In the genomic region with DNA sequence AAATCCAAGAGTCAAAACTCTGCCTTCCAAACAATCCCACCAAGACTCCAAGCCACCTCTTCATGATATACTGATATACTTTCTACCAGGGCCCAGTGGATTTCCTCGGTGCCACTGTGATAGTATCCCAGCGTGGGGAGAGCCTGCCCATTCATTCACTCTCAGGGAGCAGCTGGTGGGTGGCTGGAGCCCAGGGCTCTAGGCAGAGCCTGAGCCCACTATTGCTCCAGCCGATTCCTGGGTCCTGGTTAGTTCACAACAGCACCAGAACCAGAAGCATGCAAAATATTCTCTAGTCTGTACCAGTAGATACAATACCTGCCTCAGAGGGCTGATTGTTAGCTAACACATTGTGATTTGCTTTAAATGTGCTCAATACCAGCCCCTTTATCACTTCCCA, we compare ENCODE assay signal across 9 cellular contexts. TPM values are rescaled to one million over a fixed set of nuclear protein-coding genes. Genes with fewer than 3 reads are reported as not detected.
A peak's percentile ranks its signal among the peaks of the same experiment; 100 is the strongest.
DNase-seq lines count a peak whose midpoint lies in the region; ATAC-seq and TF ChIP-seq lines count a peak whose summit lies in the region.
"Had no signal": no experiment of that assay in that cellular context is flagged by ENCODE, and none has a peak within 500 bp of the region (broad histone marks: within the 10 kb centered on the region; RNA-seq: fewer than 3 reads in every experiment).

No MANE protein-coding gene starts in this region.

- H3K36me3 Mint-ChIP-seq in endothelial cell (ENCODE audit: low read depth, unreplicated experiment), result no peaks in the 10 kb centered on the region

- H3K79me2 ChIP-seq in OCI-LY7 (ENCODE audit: insufficient read depth, low read depth, low read length) (peaks cover 33% of the 10 kb centered on the region; the same call in 1 of the 2 replicates), parathyroid adenoma (peaks cover 13% of the 10 kb centered on the region)

- peak overlapping the region; percentile 98 for H3K27ac Mint-ChIP-seq in endothelial cell (ENCODE audit: unreplicated experiment)

- TF ChIP-seq CTCF in OCI-LY7 (conservative IDR thresholded peaks at IDR 0.05; ENCODE audit: low read length) (no peak), endothelial cell (IDR thresholded peaks at IDR 0.05; ENCODE audit: unreplicated experiment) (no peak), parathyroid adenoma (IDR thresholded peaks at IDR 0.05) (no peak), GM13976 (IDR thresholded peaks at IDR 0.05; ENCODE audit: borderline replicate concordance, control extremely low read depth, extremely low read depth, insufficient read depth, missing control alignments) (no peak)

- POLR2A ChIA-PET in OCI-LY7 (lab: Charles Lee), result interaction anchor here (0.9 to 1.7 kb wide), 3 partner anchors 16 to 26 kb away, joined by 3 read pairs; no protein-coding TSS in a partner anchor

- CTCF ChIA-PET in OCI-LY7 (lab: Charles Lee; ENCODE audit: unreplicated experiment), result interaction anchor here (2.3 kb wide), 1 partner anchor 25 kb away, joined by 12 read pairs; no protein-coding TSS in a partner anchor

- H3K27ac ChIP-seq in OCI-LY7 (ENCODE audit: low read depth, low read length, poor library complexity, severe bottlenecking), result peak overlapping the region; percentile 59
- H3K27ac ChIP-seq in parathyroid adenoma, result peak overlapping the region; percentile 99

- H3K4me1 Mint-ChIP-seq in endothelial cell (ENCODE audit: unreplicated experiment), result peaks cover 68% of the 10 kb centered on the region

- H3K4me1 ChIP-seq in OCI-LY7 (ENCODE audit: insufficient read depth, low read length, poor library complexity, severe bottlenecking) (peaks cover 88% of the 10 kb centered on the region), parathyroid adenoma (peaks cover 53% of the 10 kb centered on the region)

- in situ Hi-C loops in GM13976 (cut with MboI; ENCODE audit: low sequenced_read_pairs, unreplicated experiment), result no loop called here

- intact Hi-C loops in OCI-LY7 (cut with micrococcal nuclease; ENCODE audit: unreplicated experiment), result loop anchor here (5.0 kb wide), 1 partner anchor 484 kb away; a partner anchor contains a TSS

- H3K9me3 Mint-ChIP-seq in endothelial cell (ENCODE audit: unreplicated experiment), result no peaks in the 10 kb centered on the region

- no peaks in the 10 kb centered on the region for H3K9me2 ChIP-seq in OCI-LY7 (ENCODE audit: insufficient read depth, low read length)

- peaks cover 15% of the 10 kb centered on the region for H3K27me3 Mint-ChIP-seq in endothelial cell (ENCODE audit: unreplicated experiment)

- DNase-seq in COLO668 (lab: John Stamatoyannopoulos, UW; ENCODE audit: unreplicated experiment), result peak; percentile 55
- no peak for DNase-seq in OCI-LY7 (ENCODE audit: low spot score)
- DNase-seq in endothelial cell (ENCODE audit: low spot score), result no peak
- DNase-seq in NCI-H748 (lab: John Stamatoyannopoulos, UW; ENCODE audit: unreplicated experiment), result no peak
- DNase-seq in epidermal melanocyte (ENCODE audit: insufficient read length, low spot score), result no peak
- no peak for DNase-seq in GM13976 (ENCODE audit: low spot score)
- DNase-seq: effector CD8-positive, alpha-beta T cell had no signal

- ATAC-seq in GM18520 (IDR thresholded peaks at IDR 0.05; ENCODE audit: unreplicated experiment), result no peak

- peak overlapping the region; percentile 80 for H3K4me3 ChIP-seq in OCI-LY7 (ENCODE audit: low read depth, low read length, poor library complexity, severe bottlenecking)
- H3K4me3 ChIP-seq in parathyroid adenoma (ENCODE audit: low read depth, low read length), result peak overlapping the region; percentile 81

- peak overlapping the region; percentile 79 for H3K4me2 ChIP-seq in OCI-LY7 (ENCODE audit: low read length)
- H3K4me2 ChIP-seq in parathyroid adenoma (ENCODE audit: low read length), result peak overlapping the region; percentile 93

- H2AFZ ChIP-seq in OCI-LY7 (ENCODE audit: low read length) (peak overlapping the region; percentile 76), parathyroid adenoma (no peak overlapping the region)

- no peaks in the 10 kb centered on the region for H4K20me1 ChIP-seq in OCI-LY7 (ENCODE audit: insufficient read depth, low read length)

- H3K4me3 Mint-ChIP-seq in endothelial cell (ENCODE audit: unreplicated experiment), result peak overlapping the region; percentile 89

- H3K9ac ChIP-seq in parathyroid adenoma, result peak overlapping the region; percentile 46

- H3K9me3 ChIP-seq in OCI-LY7 (ENCODE audit: low read length) (no peaks in the 10 kb centered on the region), parathyroid adenoma (ENCODE audit: control insufficient read depth, low read length) (no peaks in the 10 kb centered on the region)

- no peaks in the 10 kb centered on the region for H3K27me3 ChIP-seq in parathyroid adenoma (ENCODE audit: control insufficient read depth, insufficient read depth, low read length)

- no peaks in the 10 kb centered on the region for H3K36me3 ChIP-seq in OCI-LY7 (ENCODE audit: insufficient read depth, low read length)
- no peaks in the 10 kb centered on the region for H3K36me3 ChIP-seq in parathyroid adenoma (ENCODE audit: control insufficient read depth, insufficient read depth, low read length)

- BruUV-seq in OCI-LY7 (replicated peaks; lab: Mats Ljungman, UMichigan), result TSS peak; percentile 52

RNA-seq across cellular contexts. Expression of a gene that starts 0.8 kb away (rescaled TPM):
- total RNA-seq in OCI-LY7 (2014; rRNA removed; shearing (Covaris generic)), result 46.4 and 52.8 TPM in 2 replicates
- total RNA-seq in OCI-LY7 (2022) (72.2 and 89.8 TPM in 2 replicates), endothelial cell (ENCODE audit: unreplicated experiment) (111 TPM)

RNA-seq across cellular contexts. Expression of a gene that starts 32.8 kb away (rescaled TPM):
- 2.5 and 4.2 TPM in 2 replicates for total RNA-seq in OCI-LY7 (2014; rRNA removed; shearing (Covaris generic))
- total RNA-seq in OCI-LY7 (2022) (19.8 and 20.7 TPM in 2 replicates), endothelial cell (ENCODE audit: unreplicated experiment) (101 TPM)

RNA-seq across cellular contexts. Expression of a gene that starts 37.1 kb away (rescaled TPM):
- total RNA-seq in OCI-LY7 (2014; rRNA removed; shearing (Covaris generic)), result not detected in 2 replicates
- total RNA-seq in OCI-LY7 (2022) (not detected in 2 replicates), endothelial cell (ENCODE audit: unreplicated experiment) (25.0 TPM)

Comparison
In these comparisons a context has a peak if more than half of its experiments do, and no peak if none do; other contexts are left out.
1. RNA of a gene that starts 37.1 kb away (total RNA-seq): 25.0 TPM in endothelial cell (single experiment); not detected in OCI-LY7; every median in the first group is over 10 times any median in the second.